In genomic region chr14:23988610-23989363, GRCh38 we compare ENCODE assay signal across 8 cellular contexts. TPM values are rescaled to one million over a fixed set of nuclear protein-coding genes. Genes with fewer than 3 reads are reported as not detected.
A peak's percentile ranks its signal among the peaks of the same experiment; 100 is the strongest.
DNase-seq lines count a peak whose midpoint lies in the region; ATAC-seq and TF ChIP-seq lines count a peak whose summit lies in the region.
"Not testable (repeated sequence)": the region's sequence is repeated elsewhere in the genome, so short reads cannot be mapped to it uniquely, and the experiment has no call there.

Gene DHRS4L2 (plus strand): TSS chr14:23988929. CDS start chr14:23988948, 19 bp downstream.

- ATAC-seq in GM21367 (IDR thresholded peaks at IDR 0.05; ENCODE audit: unreplicated experiment) (peak; percentile 62), HG03565 (IDR thresholded peaks at IDR 0.05; ENCODE audit: unreplicated experiment) (peak; percentile 75)

- H3K27me3 ChIP-seq in esophagus squamous epithelium: not testable (repeated sequence)

- H3K4me3 ChIP-seq in esophagus squamous epithelium: peak within 1 kb of the TSS; percentile 11 to 70 (median 43)

- H3K9me3 ChIP-seq in esophagus squamous epithelium: not testable (repeated sequence)

- not testable (repeated sequence) for TF ChIP-seq CTCF in esophagus squamous epithelium (IDR thresholded peaks at IDR 0.05)

- H3K27ac ChIP-seq in esophagus squamous epithelium: peak within 1 kb of the TSS; percentile 73 to 88 (median 79)

- not testable (repeated sequence) for TF ChIP-seq POLR2A in esophagus squamous epithelium (IDR thresholded peaks at IDR 0.05)

- 3% methylated on average over 16 of the region's 40 CpGs; no CpG with 5 or more reads in 1 of the 2 donors for WGBS in esophagus squamous epithelium, 2 donors

- DNase-seq in DMS 273 (lab: John Stamatoyannopoulos, UW; ENCODE audit: unreplicated experiment) (peak; percentile 81), RPMI7951 (ENCODE audit: low read depth) (peak; percentile 74), activated T-helper 1 cell treated with Interleukin-2 at 50 U/mL for 16 hours (ENCODE audit: low read depth) (peak; percentile 66), myocyte (ENCODE audit: low read depth) (peak; percentile 61)
- DNase-seq in esophagus squamous epithelium (lab: John Stamatoyannopoulos, UW): not testable (repeated sequence)
- DNase-seq in stimulated activated CD8-positive, alpha-beta memory T cell treated with anti-CD3 and anti-CD28 coated beads, Interleukin-2, amount 100 ng/mL, for 48 hours (ENCODE audit: low read depth in 2 of 2): peak; percentile 77 to 80

- intact Hi-C loops in esophagus squamous epithelium (cut with DNase I): loop anchor here (5.0 kb wide), 1 partner anchor 44 kb away; no protein-coding TSS in a partner anchor

- H3K4me1 ChIP-seq in esophagus squamous epithelium: peaks cover 38 to 62% (median 42%) of the 10 kb centered on the region in 3 donors

- not testable (repeated sequence) for H3K36me3 ChIP-seq in esophagus squamous epithelium

RNA-seq across cellular contexts. Expression of gene DHRS4L2, which starts in this region (rescaled TPM):
- 15.9 and 16.5 TPM in 2 replicates for total RNA-seq in RPMI7951 (2014; rRNA removed; shearing (Covaris generic))
- total RNA-seq in esophagus squamous epithelium (10 to 100 TPM in 3 of 4 donors, 1 to 10 TPM in 1; 9.4 to 35.6 (median 27.2) TPM), myocyte (5.7 and 5.8 TPM in 2 replicates)
- polyA plus RNA-seq in myocyte (2012): 17.2 TPM
